ENCODE assay signal across 1 cellular context in genomic region chr10:6239213-6239991, GRCh38.
TF ChIP-seq lines count a peak whose summit lies in the region.

No MANE protein-coding gene starts in this region.

TF ChIP-seq in GM23338, 12 proteins besides CTCF, POLR2A, EP300 and RAD21 (continued from another document):
- TF ChIP-seq ZNF462 (CRISPR knock-in tag; IDR thresholded peaks at IDR 0.05), result no peak
- no peak for TF ChIP-seq NANOG (IDR thresholded peaks at IDR 0.05; ENCODE audit: borderline replicate concordance)
- TF ChIP-seq JUNB (IDR thresholded peaks at IDR 0.05; ENCODE audit: unreplicated experiment), result no peak
- no peak for TF ChIP-seq EZH2phosphoT487 (IDR thresholded peaks at IDR 0.05; ENCODE audit: unreplicated experiment)
- no peak for TF ChIP-seq EZH2 (IDR thresholded peaks at IDR 0.05; ENCODE audit: low read depth, unreplicated experiment)
- TF ChIP-seq ZNF331 (CRISPR knock-in tag; IDR thresholded peaks at IDR 0.05; ENCODE audit: low read depth), result no peak
- no peak for TF ChIP-seq CREB1 (CRISPR knock-in tag; IDR thresholded peaks at IDR 0.05; ENCODE audit: low read depth)
- no peak for TF ChIP-seq REST (IDR thresholded peaks at IDR 0.05; ENCODE audit: unreplicated experiment)
